1 cellular context compared by ENCODE assay signal in genomic region chr17:3687949-3688614, GRCh38.
A peak's percentile ranks its signal among the peaks of the same experiment; 100 is the strongest.
TF ChIP-seq lines count a peak whose summit lies in the region.

No MANE protein-coding gene starts in this region.

TF ChIP-seq in GM12878, 131 proteins besides CTCF, POLR2A, EP300 and RAD21:
- TF ChIP-seq, protein P1, sequence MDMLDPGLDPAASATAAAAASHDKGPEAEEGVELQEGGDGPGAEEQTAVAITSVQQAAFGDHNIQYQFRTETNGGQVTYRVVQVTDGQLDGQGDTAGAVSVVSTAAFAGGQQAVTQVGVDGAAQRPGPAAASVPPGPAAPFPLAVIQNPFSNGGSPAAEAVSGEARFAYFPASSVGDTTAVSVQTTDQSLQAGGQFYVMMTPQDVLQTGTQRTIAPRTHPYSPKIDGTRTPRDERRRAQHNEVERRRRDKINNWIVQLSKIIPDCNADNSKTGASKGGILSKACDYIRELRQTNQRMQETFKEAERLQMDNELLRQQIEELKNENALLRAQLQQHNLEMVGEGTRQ (IDR thresholded peaks at IDR 0.05; ENCODE audit: borderline replicate concordance, low read depth, low read length) = no peak
- TF ChIP-seq LARP7 (IDR thresholded peaks at IDR 0.05) = 0 out of 2 replicates have a peak, but pooled peaks have one; percentile 23
